ENCODE assay signal across 20 cellular contexts in genomic region chr5:118042076-118042475, GRCh38.
DNase-seq lines count a peak whose midpoint lies in the region; ATAC-seq and TF ChIP-seq lines count a peak whose summit lies in the region.
"Had no signal": no experiment of that assay in that cellular context is flagged by ENCODE, and none has a peak within 500 bp of the region (broad histone marks: within the 10 kb centered on the region; RNA-seq: fewer than 3 reads in every experiment).

No MANE protein-coding gene starts in this region.

- no peaks in the 10 kb centered on the region for H3K27me3 Mint-ChIP-seq in HFFc6 (ENCODE audit: insufficient read depth)
- no peaks in the 10 kb centered on the region for H3K27me3 Mint-ChIP-seq in glutamatergic neuron (ENCODE audit: unreplicated experiment)
- H3K27me3 Mint-ChIP-seq in stimulated activated memory B cell treated with anti-CD40 and anti-IgM and Interleukin-4, amounts not matched to agents 10 μg/mL and 1 μg/mL and 100 μg/mL, for 72 hours: no peaks in the 10 kb centered on the region
- H3K27me3 Mint-ChIP-seq: activated CD8-positive, alpha-beta memory T cell treated with anti-CD3 and anti-CD28 coated beads, Interleukin-2, amount 10 ng/mL, durations not matched to agents 7 days and 5 days had no signal

- H3K27ac Mint-ChIP-seq in HFFc6 (no peak overlapping the region), glutamatergic neuron (ENCODE audit: unreplicated experiment) (no peak overlapping the region)
- H3K27ac Mint-ChIP-seq in stimulated activated memory B cell treated with anti-CD40 and anti-IgM and Interleukin-4, amounts not matched to agents 10 μg/mL and 1 μg/mL and 100 μg/mL, for 72 hours: no peak overlapping the region
- H3K27ac Mint-ChIP-seq: activated CD8-positive, alpha-beta memory T cell treated with anti-CD3 and anti-CD28 coated beads, Interleukin-2, amount 10 ng/mL, durations not matched to agents 7 days and 5 days; mesothelial cell of epicardium had no signal

- H3K9me3 ChIP-seq in BE2C (no peaks in the 10 kb centered on the region), adipocyte (ENCODE audit: control insufficient read depth, low read length) (no peaks in the 10 kb centered on the region)
- H3K9me3 ChIP-seq: HAP-1, ovary had no signal

- H3K9me3 Mint-ChIP-seq in HFFc6 (no peaks in the 10 kb centered on the region), glutamatergic neuron (ENCODE audit: unreplicated experiment) (no peaks in the 10 kb centered on the region)
- no peaks in the 10 kb centered on the region for H3K9me3 Mint-ChIP-seq in stimulated activated memory B cell treated with anti-CD40 and anti-IgM and Interleukin-4, amounts not matched to agents 10 μg/mL and 1 μg/mL and 100 μg/mL, for 72 hours

- H3K4me3 Mint-ChIP-seq in HFFc6 (no peak overlapping the region), glutamatergic neuron (ENCODE audit: unreplicated experiment) (no peak overlapping the region)
- no peak overlapping the region for H3K4me3 Mint-ChIP-seq in stimulated activated memory B cell treated with anti-CD40 and anti-IgM and Interleukin-4, amounts not matched to agents 10 μg/mL and 1 μg/mL and 100 μg/mL, for 72 hours
- H3K4me3 Mint-ChIP-seq: activated CD8-positive, alpha-beta memory T cell treated with anti-CD3 and anti-CD28 coated beads, Interleukin-2, amount 10 ng/mL, durations not matched to agents 7 days and 5 days; mesothelial cell of epicardium had no signal

- H3K27me3 ChIP-seq in BE2C (no peaks in the 10 kb centered on the region; the same call in 1 of the 2 replicates), adipocyte (replicated peaks; ENCODE audit: control insufficient read depth, insufficient read depth, low read length) (no peaks in the 10 kb centered on the region)
- H3K27me3 ChIP-seq: brain microvascular endothelial cell, ovary had no signal

- H3K4me1 ChIP-seq in BE2C: no peaks in the 10 kb centered on the region
- H3K4me1 ChIP-seq in adipocyte (ENCODE audit: control insufficient read depth, insufficient read depth, low read length): no peaks in the 10 kb centered on the region

- H3K4me3 ChIP-seq in BE2C (ENCODE audit: low read depth, low read length) (no peak overlapping the region), adipocyte (ENCODE audit: low read length) (no peak overlapping the region)
- H3K4me3 ChIP-seq: HAP-1, K562, ovary, PC-9, smooth muscle cell had no signal

- H3K9ac ChIP-seq in adipocyte (ENCODE audit: low read length): no peak overlapping the region

- H3K36me3 Mint-ChIP-seq in HFFc6 (ENCODE audit: low read depth) (no peaks in the 10 kb centered on the region), glutamatergic neuron (ENCODE audit: unreplicated experiment) (no peaks in the 10 kb centered on the region)
- no peaks in the 10 kb centered on the region for H3K36me3 Mint-ChIP-seq in stimulated activated memory B cell treated with anti-CD40 and anti-IgM and Interleukin-4, amounts not matched to agents 10 μg/mL and 1 μg/mL and 100 μg/mL, for 72 hours
- H3K36me3 Mint-ChIP-seq: activated CD8-positive, alpha-beta memory T cell treated with anti-CD3 and anti-CD28 coated beads, Interleukin-2, amount 10 ng/mL, durations not matched to agents 7 days and 5 days; mesothelial cell of epicardium had no signal

- no peak for DNase-seq in BE2C
- no peak for DNase-seq in HFFc6
- peak; percentile 15 for DNase-seq in adipocyte (ENCODE audit: low read depth)
- DNase-seq in glutamatergic neuron: no peak
- no peak for DNase-seq in SIG-M5 treated with dmso at 0.1 percent for 504 hours (lab: John Stamatoyannopoulos, UW; ENCODE audit: unreplicated experiment)
- DNase-seq: activated CD8-positive, alpha-beta memory T cell treated with anti-CD3 and anti-CD28 coated beads, Interleukin-2, amount 10 ng/mL, durations not matched to agents 7 days and 5 days; brain microvascular endothelial cell; DND-41; NCI-H146; ovary; PC-9; stimulated activated naive CD4-positive, alpha-beta T cell; WERI-Rb-1 had no signal

- ATAC-seq in GM21360 (IDR thresholded peaks at IDR 0.05; ENCODE audit: unreplicated experiment) (no peak), GM18502 (IDR thresholded peaks at IDR 0.05; ENCODE audit: poor library complexity, unreplicated experiment) (no peak)
- ATAC-seq in stimulated activated memory B cell treated with anti-CD40 and anti-IgM and Interleukin-4, amounts not matched to agents 10 μg/mL and 1 μg/mL and 100 μg/mL, for 72 hours: no peak
- ATAC-seq: activated CD8-positive, alpha-beta memory T cell treated with anti-CD3 and anti-CD28 coated beads, Interleukin-2, amount 10 ng/mL, durations not matched to agents 7 days and 5 days; K562 had no signal

- no peaks in the 10 kb centered on the region; the same call in 1 of the 2 replicates for H3K4me1 Mint-ChIP-seq in HFFc6 (ENCODE audit: low read depth)
- no peaks in the 10 kb centered on the region for H3K4me1 Mint-ChIP-seq in glutamatergic neuron (ENCODE audit: low read depth, unreplicated experiment)
- H3K4me1 Mint-ChIP-seq in stimulated activated memory B cell treated with anti-CD40 and anti-IgM and Interleukin-4, amounts not matched to agents 10 μg/mL and 1 μg/mL and 100 μg/mL, for 72 hours: no peaks in the 10 kb centered on the region
- H3K4me1 Mint-ChIP-seq: activated CD8-positive, alpha-beta memory T cell treated with anti-CD3 and anti-CD28 coated beads, Interleukin-2, amount 10 ng/mL, durations not matched to agents 7 days and 5 days; mesothelial cell of epicardium had no signal

- no peaks in the 10 kb centered on the region for H3K36me3 ChIP-seq in BE2C
- no peaks in the 10 kb centered on the region for H3K36me3 ChIP-seq in adipocyte (ENCODE audit: control insufficient read depth, insufficient read depth, low read length, severe bottlenecking)
- H3K36me3 ChIP-seq: brain microvascular endothelial cell, HAP-1, ovary, WERI-Rb-1 had no signal

- peak; percentile 24; the same call in 1 of the 2 replicates for TF ChIP-seq CTCF in BE2C (IDR thresholded peaks at IDR 0.05; ENCODE audit: low read depth, low read length)
- peak; percentile 53 for TF ChIP-seq CTCF in HFFc6 (IDR thresholded peaks at IDR 0.05)
- peak; percentile 19 for TF ChIP-seq CTCF in glutamatergic neuron (IDR thresholded peaks at IDR 0.05; ENCODE audit: partially characterized antibody, unreplicated experiment)
